10 cellular contexts compared by ENCODE assay signal in the genomic region with DNA sequence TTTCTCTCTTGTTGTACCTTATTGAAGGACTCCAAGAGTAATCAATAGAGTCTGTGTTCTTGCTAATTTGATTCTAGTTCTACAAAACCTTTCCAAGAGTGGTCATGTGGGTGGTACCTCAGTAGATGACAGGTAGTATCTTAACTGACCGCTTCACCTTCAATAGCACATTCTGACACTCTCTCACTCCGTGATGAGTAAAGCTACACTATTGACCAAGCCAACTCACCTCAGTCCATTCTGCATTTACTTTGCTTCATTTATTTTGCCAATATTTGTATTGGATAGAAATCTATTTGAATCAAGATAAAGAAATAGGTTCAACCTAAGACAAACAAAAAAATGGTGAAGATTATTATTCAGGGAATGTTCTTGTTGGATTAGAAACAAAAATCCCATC.
"Had no signal": no experiment of that assay in that cellular context is flagged by ENCODE, and none has a peak within 500 bp of the region (broad histone marks: within the 10 kb centered on the region; RNA-seq: fewer than 3 reads in every experiment).

No MANE protein-coding gene starts in this region.

- DNase-seq: GM23248, GOT3, H7, HFFc6, IMR-90, KG1 had no signal

- H2AFZ ChIP-seq: GM23248 had no signal

- H3K4me3 ChIP-seq: GM23248, HAP-1, K562 had no signal

- H3K9me3 ChIP-seq: HAP-1 had no signal

- ATAC-seq: HCT116, K562 had no signal

- H3K4me1 ChIP-seq: HAP-1 had no signal

- H3K27ac ChIP-seq: GM23248, HL-60 had no signal

- H3K36me3 ChIP-seq: HAP-1 had no signal

- H3K9ac ChIP-seq: GM23248 had no signal

- FAIRE-seq: K562 had no signal
